Comparison of ENCODE assay signal across 1 cellular context in genomic region chr17:927611-928461, GRCh38.
TF ChIP-seq lines count a peak whose summit lies in the region.

No MANE protein-coding gene starts in this region.

TF ChIP-seq in SK-N-SH, 30 proteins besides CTCF, POLR2A, EP300 and RAD21 (continued from another document):
- no peak for TF ChIP-seq USF1 (IDR thresholded peaks at IDR 0.05; ENCODE audit: borderline replicate concordance, low read depth)
- TF ChIP-seq EZH2phosphoT487 (IDR thresholded peaks at IDR 0.05; ENCODE audit: borderline replicate concordance, low read depth), result no peak
- TF ChIP-seq RXRA (IDR thresholded peaks at IDR 0.05; ENCODE audit: borderline replicate concordance, low read depth), result no peak
- no peak for TF ChIP-seq SIN3A (IDR thresholded peaks at IDR 0.05; ENCODE audit: borderline replicate concordance, low read depth, low read length)
- TF ChIP-seq GATA2 (CRISPR knock-in tag; IDR thresholded peaks at IDR 0.05), result no peak
- TF ChIP-seq TEAD4 (IDR thresholded peaks at IDR 0.05; ENCODE audit: borderline replicate concordance, insufficient read depth), result peak; percentile 37; the same call in 1 of the 2 replicates
- TF ChIP-seq, protein P1, sequence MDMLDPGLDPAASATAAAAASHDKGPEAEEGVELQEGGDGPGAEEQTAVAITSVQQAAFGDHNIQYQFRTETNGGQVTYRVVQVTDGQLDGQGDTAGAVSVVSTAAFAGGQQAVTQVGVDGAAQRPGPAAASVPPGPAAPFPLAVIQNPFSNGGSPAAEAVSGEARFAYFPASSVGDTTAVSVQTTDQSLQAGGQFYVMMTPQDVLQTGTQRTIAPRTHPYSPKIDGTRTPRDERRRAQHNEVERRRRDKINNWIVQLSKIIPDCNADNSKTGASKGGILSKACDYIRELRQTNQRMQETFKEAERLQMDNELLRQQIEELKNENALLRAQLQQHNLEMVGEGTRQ (IDR thresholded peaks at IDR 0.05; ENCODE audit: borderline replicate concordance, low read depth, low read length), result no peak
